9 cellular contexts compared by ENCODE assay signal in genomic region chrX:138775501-138775900, GRCh38.
DNase-seq lines count a peak whose midpoint lies in the region; ATAC-seq and TF ChIP-seq lines count a peak whose summit lies in the region.
"Had no signal": no experiment of that assay in that cellular context is flagged by ENCODE, and none has a peak within 500 bp of the region (broad histone marks: within the 10 kb centered on the region; RNA-seq: fewer than 3 reads in every experiment).

No MANE protein-coding gene starts in this region.

- H4K20me1 ChIP-seq in hepatocyte (ENCODE audit: insufficient read depth, poor library complexity, severe bottlenecking) = no peaks in the 10 kb centered on the region

- no peak overlapping the region for H3K27ac ChIP-seq in hepatocyte
- H3K27ac ChIP-seq: HL-60 had no signal

- H3K9me3 Mint-ChIP-seq in activated CD4-positive, alpha-beta T cell treated with anti-CD3 and anti-CD28 coated beads, Interleukin-2, amount 10 ng/mL, durations not matched to agents 24 days and 14 days = no peaks in the 10 kb centered on the region

- no peaks in the 10 kb centered on the region for H3K36me3 ChIP-seq in BJ (ENCODE audit: control insufficient read depth, insufficient read depth, low read length)
- H3K36me3 ChIP-seq in hepatocyte (replicated peaks; ENCODE audit: insufficient read depth, low read depth) = no peaks in the 10 kb centered on the region
- H3K36me3 ChIP-seq in MG63 = no peaks in the 10 kb centered on the region

- no peak overlapping the region for H3K4me2 ChIP-seq in hepatocyte

- TF ChIP-seq CTCF in BJ (IDR thresholded peaks at IDR 0.05; ENCODE audit: insufficient read depth, low read depth, low read length) = peak; percentile 19; the same call in 1 of the 2 replicates
- TF ChIP-seq CTCF in hepatocyte (IDR thresholded peaks at IDR 0.05; ENCODE audit: poor library complexity) = peak; percentile 49

- no peaks in the 10 kb centered on the region for H3K4me1 Mint-ChIP-seq in activated CD4-positive, alpha-beta T cell treated with anti-CD3 and anti-CD28 coated beads, Interleukin-2, amount 10 ng/mL, durations not matched to agents 24 days and 14 days

- H3K9me2 ChIP-seq in hepatocyte (replicated peaks; ENCODE audit: insufficient read depth) = no peaks in the 10 kb centered on the region

- H3K27me3 ChIP-seq in BJ (ENCODE audit: control insufficient read depth, insufficient read depth, low read length) (no peaks in the 10 kb centered on the region), hepatocyte (no peaks in the 10 kb centered on the region), MG63 (no peaks in the 10 kb centered on the region)

- no peak overlapping the region for H3K4me3 Mint-ChIP-seq in activated CD4-positive, alpha-beta T cell treated with anti-CD3 and anti-CD28 coated beads, Interleukin-2, amount 10 ng/mL, durations not matched to agents 24 days and 14 days

- in situ Hi-C loops in SK-MEL-5 (cut with HindIII; ENCODE audit: low pct_unique_long_range_greater_than_20kb, low sequenced_read_pairs) = no loop called here

- 26% methylated on average over 5 of the region's 5 CpGs for WGBS in hepatocyte (ENCODE audit: low lambda C conversion rate, missing lambda C conversion rate)

- POLR2A ChIA-PET in BJ (lab: Charles Lee) = no interaction called here

- no peaks in the 10 kb centered on the region for H3K36me3 Mint-ChIP-seq in activated CD4-positive, alpha-beta T cell treated with anti-CD3 and anti-CD28 coated beads, Interleukin-2, amount 10 ng/mL, durations not matched to agents 24 days and 14 days (ENCODE audit: low read depth)

- H3K9me3 ChIP-seq in hepatocyte (ENCODE audit: low read depth) (no peaks in the 10 kb centered on the region), MG63 (no peaks in the 10 kb centered on the region)

- no peaks in the 10 kb centered on the region for H3K79me2 ChIP-seq in hepatocyte

- H2AFZ ChIP-seq in hepatocyte = no peak overlapping the region

- CTCF ChIA-PET in BJ (lab: Yijun Ruan, JAX) = interaction anchor here (1.0 kb wide), 1 partner anchor 784 kb away, joined by 3 read pairs; no protein-coding TSS in a partner anchor

- ATAC-seq in GM19351 (IDR thresholded peaks at IDR 0.05; ENCODE audit: unreplicated experiment) (peak; percentile 75), GM18861 (IDR thresholded peaks at IDR 0.05; ENCODE audit: unreplicated experiment) (no peak), HG03565 (IDR thresholded peaks at IDR 0.05; ENCODE audit: unreplicated experiment) (no peak)

- intact Hi-C loops in activated CD4-positive, alpha-beta T cell treated with anti-CD3 and anti-CD28 coated beads, Interleukin-2, amount 10 ng/mL, durations not matched to agents 24 days and 14 days (cut with micrococcal nuclease) = loop anchor here (10.0 kb wide), 1 partner anchor 1199 kb away; no protein-coding TSS in a partner anchor

- no peak overlapping the region for H3K27ac Mint-ChIP-seq in activated CD4-positive, alpha-beta T cell treated with anti-CD3 and anti-CD28 coated beads, Interleukin-2, amount 10 ng/mL, durations not matched to agents 24 days and 14 days

- H3K4me3 ChIP-seq in BJ (ENCODE audit: low read depth, low read length) (no peak overlapping the region), hepatocyte (no peak overlapping the region), MG63 (no peak overlapping the region)

- no peaks in the 10 kb centered on the region for H3K27me3 Mint-ChIP-seq in activated CD4-positive, alpha-beta T cell treated with anti-CD3 and anti-CD28 coated beads, Interleukin-2, amount 10 ng/mL, durations not matched to agents 24 days and 14 days

- no peaks in the 10 kb centered on the region for H3K4me1 ChIP-seq in hepatocyte (ENCODE audit: insufficient read depth)

- DNase-seq in BJ (ENCODE audit: low read depth) = no peak
- peak; percentile 51 for DNase-seq in SK-MEL-5 (ENCODE audit: low read depth, low spot score)
- peak; percentile 28 for DNase-seq in hepatocyte (ENCODE audit: low spot score)
- DNase-seq in activated CD4-positive, alpha-beta T cell treated with anti-CD3 and anti-CD28 coated beads, Interleukin-2, amount 10 ng/mL, durations not matched to agents 24 days and 14 days = no peak
- no peak for DNase-seq in MG63

Comparison
In these comparisons a context has a peak if more than half of its experiments do, and no peak if none do; other contexts are left out.
1. DNase-seq: peak in SK-MEL-5 (single experiment) and hepatocyte (single experiment); none in BJ (single experiment), activated CD4-positive, alpha-beta T cell treated with anti-CD3 and anti-CD28 coated beads, Interleukin-2, amount 10 ng/mL, durations not matched to agents 24 days and 14 days (single experiment) and MG63 (single experiment).